ENCODE assay signal across 24 cellular contexts in genomic region chr5:103490340-103490739, GRCh38.
"Had no signal": no experiment of that assay in that cellular context is flagged by ENCODE, and none has a peak within 500 bp of the region (broad histone marks: within the 10 kb centered on the region; RNA-seq: fewer than 3 reads in every experiment).

No MANE protein-coding gene starts in this region.

- H3K27me3 ChIP-seq: colonic mucosa, esophagus squamous epithelium, gastrocnemius medialis, left lung had no signal

- H3K4me1 ChIP-seq: colonic mucosa, esophagus squamous epithelium, gastrocnemius medialis, left lung, lower lobe of right lung had no signal

- H3K27ac ChIP-seq: colonic mucosa, epithelial cell of prostate, esophagus squamous epithelium, gastrocnemius medialis, heart right ventricle, left lung, lower lobe of right lung had no signal

- H3K36me3 Mint-ChIP-seq: memory B cell had no signal

- ATAC-seq: effector memory CD8-positive, alpha-beta T cell; esophagus mucosa; gastrocnemius medialis; heart right ventricle; left cardiac atrium; left lung; left ventricle myocardium superior; lower lobe of right lung had no signal

- H3K4me1 Mint-ChIP-seq: memory B cell had no signal

- H3K36me3 ChIP-seq: colonic mucosa, esophagus squamous epithelium, gastrocnemius medialis, heart right ventricle, left lung, lower lobe of right lung had no signal

- H3K4me3 Mint-ChIP-seq: dendritic cell treated with granulocyte-macrophage colony-stimulating factor and Interleukin-4, amounts not matched to agents 40 ng/mL and 50 ng/mL, for 4 days; effector memory CD8-positive, alpha-beta T cell; endodermal cell; memory B cell had no signal

- H3K27me3 Mint-ChIP-seq: dendritic cell treated with granulocyte-macrophage colony-stimulating factor and Interleukin-4, amounts not matched to agents 40 ng/mL and 50 ng/mL, for 4 days had no signal

- H3K27ac Mint-ChIP-seq: dendritic cell treated with granulocyte-macrophage colony-stimulating factor and Interleukin-4, amounts not matched to agents 40 ng/mL and 50 ng/mL, for 4 days; effector memory CD8-positive, alpha-beta T cell; endodermal cell; memory B cell had no signal

- DNase-seq: colonic mucosa; cortex of kidney; effector CD8-positive, alpha-beta T cell; effector memory CD8-positive, alpha-beta T cell; endodermal cell; erythroblast; esophagus squamous epithelium; foreskin fibroblast; foreskin melanocyte; gastrocnemius medialis; glutamatergic neuron; head of caudate nucleus; heart right ventricle; hippocampal formation; left cardiac atrium; left lung; left ventricle myocardium superior; lower lobe of right lung; mesendoderm; midbrain had no signal

- H3K9me3 Mint-ChIP-seq: dendritic cell treated with granulocyte-macrophage colony-stimulating factor and Interleukin-4, amounts not matched to agents 40 ng/mL and 50 ng/mL, for 4 days; effector memory CD8-positive, alpha-beta T cell; endodermal cell; memory B cell had no signal

- H3K4me3 ChIP-seq: colonic mucosa, esophagus squamous epithelium, gastrocnemius medialis, heart right ventricle, left lung, lower lobe of right lung had no signal

- H3K9me3 ChIP-seq: colonic mucosa, gastrocnemius medialis, left lung, lower lobe of right lung had no signal
